Comparison of ENCODE assay signal across 13 cellular contexts in genomic region chr3:39413691-39414420, GRCh38. TPM values are rescaled to one million over a fixed set of nuclear protein-coding genes. Genes with fewer than 3 reads are reported as not detected.
DNase-seq lines count a peak whose midpoint lies in the region; ATAC-seq, FAIRE-seq and TF ChIP-seq lines count a peak whose summit lies in the region.
"Had no signal": no experiment of that assay in that cellular context is flagged by ENCODE, and none has a peak within 500 bp of the region (broad histone marks: within the 10 kb centered on the region; RNA-seq: fewer than 3 reads in every experiment).

No MANE protein-coding gene starts in this region.

- H3K27ac Mint-ChIP-seq in activated naive CD4-positive, alpha-beta T cell treated with anti-CD3 and anti-CD28 coated beads for 36 hours, result peak overlapping the region; percentile 42
- H3K27ac Mint-ChIP-seq in stimulated activated memory B cell treated with anti-CD40 and anti-IgM and Interleukin-4, amounts not matched to agents 10 μg/mL and 1 μg/mL and 100 μg/mL, for 72 hours, result no peak overlapping the region

- TF ChIP-seq POLR2A in H1 (IDR thresholded peaks at IDR 0.05; ENCODE audit: control extremely low read depth in 1 of 2, low read depth in 2 of 2, low read length in 2 of 2), result peak in 1 of 2 experiments; percentile 92; a peak in 2 of 3 replicates

- H3K27ac ChIP-seq in H1 (ENCODE audit: low read depth, low read length), result no peak overlapping the region

- H3K9ac ChIP-seq in H1 (replicated peaks in 1 of 4; ENCODE audit: extremely low read depth in 1 of 4, low read depth in 3 of 4, low read length in 3 of 4), result no peak overlapping the region

- H2AK5ac ChIP-seq in H1 (ENCODE audit: low read depth, low read length), result no peak overlapping the region

- DNase-seq in activated naive CD4-positive, alpha-beta T cell treated with anti-CD3 and anti-CD28 coated beads for 36 hours, result no peak
- DNase-seq in activated naive CD4-positive, alpha-beta T cell treated with Interleukin-2 at 50 U/mL for 16 hours, result no peak
- DNase-seq in H1 (ENCODE audit: low read depth in 1 of 2, low spot score in 2 of 2), result no peak
- DNase-seq in posterior cingulate gyrus, result no peak
- no peak for DNase-seq in NCI-H526 (lab: John Stamatoyannopoulos, UW)
- DNase-seq: GOT3, T-helper 1 cell had no signal

- CTCF ChIA-PET in activated naive CD4-positive, alpha-beta T cell treated with anti-CD3 and anti-CD28 coated beads for 36 hours (lab: Charles Lee), result interaction anchor here (1.2 to 2.1 kb wide), 4 partner anchors 29 to 85 kb away, joined by 3 to 7 read pairs (median 6); no protein-coding TSS in a partner anchor
- CTCF ChIA-PET in H1 (lab: Charles Lee; ENCODE audit: partially characterized antibody), result interaction anchor here (0.5 to 2.7 kb wide), 8 partner anchors 17 to 197 kb away, joined by 3 to 12 read pairs (median 3); no protein-coding TSS in a partner anchor

- no peaks in the 10 kb centered on the region for H3K79me1 ChIP-seq in H1 (ENCODE audit: low read depth, low read length)

- H3K27me3 Mint-ChIP-seq in activated naive CD4-positive, alpha-beta T cell treated with anti-CD3 and anti-CD28 coated beads for 36 hours (ENCODE audit: low read depth), result no peaks in the 10 kb centered on the region
- no peaks in the 10 kb centered on the region for H3K27me3 Mint-ChIP-seq in stimulated activated memory B cell treated with anti-CD40 and anti-IgM and Interleukin-4, amounts not matched to agents 10 μg/mL and 1 μg/mL and 100 μg/mL, for 72 hours

- TF ChIP-seq EP300 in H1 (IDR thresholded peaks at IDR 0.05; ENCODE audit: borderline replicate concordance in 1 of 2, low read depth in 2 of 2, low read length in 2 of 2), result no peak

- WGBS in H1 (ENCODE audit: extremely low coverage in 1 of 2, insufficient coverage in 1 of 2, insufficient read length in 1 of 2, insufficient replicate concordance in 2 of 2, low coverage in 1 of 2, low lambda C conversion rate in 2 of 2, missing lambda C conversion rate in 1 of 2), 2 experiments, result 94% methylated on average over 6 of the region's 6 CpGs; no CpG with 5 or more reads in 1 of the 2 experiments

- H3K9me3 Mint-ChIP-seq in activated naive CD4-positive, alpha-beta T cell treated with anti-CD3 and anti-CD28 coated beads for 36 hours, result no peaks in the 10 kb centered on the region
- no peaks in the 10 kb centered on the region for H3K9me3 Mint-ChIP-seq in stimulated activated memory B cell treated with anti-CD40 and anti-IgM and Interleukin-4, amounts not matched to agents 10 μg/mL and 1 μg/mL and 100 μg/mL, for 72 hours

- peaks cover 16 to 17% of the 10 kb centered on the region in 2 experiments for H4K20me1 ChIP-seq in H1 (replicated peaks in 1 of 2; ENCODE audit: control insufficient read depth in 1 of 2, insufficient read depth in 2 of 2, low read length in 2 of 2)

- peaks cover 0 to 15% of the 10 kb centered on the region in 2 experiments; a peak in 2 of 4 replicates for H3K79me2 ChIP-seq in H1 (ENCODE audit: control insufficient read depth in 1 of 2, insufficient read depth in 2 of 2, low read length in 2 of 2)

- H2BK120ac ChIP-seq in H1 (replicated peaks; ENCODE audit: low read depth, low read length), result no peak overlapping the region

- H3K4me1 ChIP-seq in H1 (replicated peaks in 1 of 4; ENCODE audit: control insufficient read depth in 3 of 4, insufficient read depth in 4 of 4, low read length in 3 of 4), result no peaks in the 10 kb centered on the region; a peak in 3 of 7 replicates

- no peak overlapping the region for H2BK20ac ChIP-seq in H1 (ENCODE audit: low read length)

- peaks cover 28 to 59% (median 46%) of the 10 kb centered on the region in 4 experiments for H3K36me3 ChIP-seq in H1 (ENCODE audit: control insufficient read depth in 2 of 4, insufficient read depth in 4 of 4, low read length in 3 of 4)

- peaks cover 41% of the 10 kb centered on the region for H3K36me3 Mint-ChIP-seq in activated naive CD4-positive, alpha-beta T cell treated with anti-CD3 and anti-CD28 coated beads for 36 hours (ENCODE audit: low read depth)
- peaks cover 57% of the 10 kb centered on the region for H3K36me3 Mint-ChIP-seq in stimulated activated memory B cell treated with anti-CD40 and anti-IgM and Interleukin-4, amounts not matched to agents 10 μg/mL and 1 μg/mL and 100 μg/mL, for 72 hours

- intact Hi-C loops in activated naive CD4-positive, alpha-beta T cell treated with anti-CD3 and anti-CD28 coated beads for 36 hours (cut with micrococcal nuclease), result no loop called here
- intact Hi-C loops in posterior cingulate gyrus (cut with DNase I), result no loop called here

- peak; percentile 8 for ATAC-seq in stimulated activated memory B cell treated with anti-CD40 and anti-IgM and Interleukin-4, amounts not matched to agents 10 μg/mL and 1 μg/mL and 100 μg/mL, for 72 hours
- ATAC-seq in HG03460 (IDR thresholded peaks at IDR 0.05; ENCODE audit: unreplicated experiment), result no peak

- TF ChIP-seq CTCF in H1 (IDR thresholded peaks at IDR 0.05; ENCODE audit: control extremely low read depth in 1 of 3, insufficient read depth in 1 of 3, low read depth in 1 of 3, low read length in 3 of 3), result no peak

- no peak overlapping the region for H2BK15ac ChIP-seq in H1 (ENCODE audit: low read length)

- H3K23me2 ChIP-seq in H1 (ENCODE audit: low read depth, low read length), result no peaks in the 10 kb centered on the region

- no peak overlapping the region for H3K23ac ChIP-seq in H1 (ENCODE audit: insufficient read length)

- no peak overlapping the region for H4K8ac ChIP-seq in H1 (ENCODE audit: extremely low read depth, insufficient read depth, low read length)

- no peak overlapping the region for H3K4me2 ChIP-seq in H1 (ENCODE audit: insufficient read depth in 1 of 2, low read depth in 2 of 2, low read length in 2 of 2)
- H3K4me2 ChIP-seq: BLaER1 treated with 17β-estradiol and CSF1 and Interleukin-3, amounts not matched to agents 10 nM and 100 nM had no signal

- H3K14ac ChIP-seq in H1 (ENCODE audit: insufficient read length), result no peak overlapping the region

- H3K18ac ChIP-seq in H1 (ENCODE audit: extremely low read depth, low read length), result no peak overlapping the region

- H3K4me3 ChIP-seq in H1 (ENCODE audit: extremely low read depth in 1 of 4, insufficient read depth in 2 of 4, low read depth in 3 of 4, low read length in 4 of 4), result no peak overlapping the region
- H3K4me3 ChIP-seq: BLaER1 treated with 17β-estradiol and CSF1 and Interleukin-3, amounts not matched to agents 10 nM and 100 nM had no signal

- no peak overlapping the region for H3K4ac ChIP-seq in H1 (replicated peaks; ENCODE audit: insufficient read length, low read depth, low read length)

- no peak for TF ChIP-seq RAD21 in H1 (IDR thresholded peaks at IDR 0.05 in 1 of 2, conservative IDR thresholded peaks at IDR 0.05 in 1 of 2; ENCODE audit: low read depth in 2 of 2, low read length in 2 of 2)

- no peaks in the 10 kb centered on the region for H3K9me3 ChIP-seq in H1 (ENCODE audit: insufficient read depth in 2 of 2, low read depth in 1 of 2, low read length in 1 of 2)
- H3K9me3 ChIP-seq: BLaER1 treated with 17β-estradiol and CSF1 and Interleukin-3, amounts not matched to agents 10 nM and 100 nM had no signal

- no peak overlapping the region for H2AFZ ChIP-seq in H1 (ENCODE audit: low read length)

- H2BK5ac ChIP-seq in H1 (ENCODE audit: low read depth, low read length), result no peak overlapping the region

- H4K5ac ChIP-seq in H1 (ENCODE audit: insufficient read length, low read depth, low read length), result no peak overlapping the region

- POLR2A ChIA-PET in H1 (lab: Charles Lee; ENCODE audit: partially characterized antibody), result interaction anchor here (0.6 to 18.6 kb wide), 21 partner anchors 8 to 896 kb away, joined by 3 to 771 read pairs (median 4); partner anchors contain the start of genes EIF1B, RPSA and SLC25A38

- H3K27me3 ChIP-seq in H1 (replicated peaks in 1 of 4; ENCODE audit: control insufficient read depth in 3 of 4, extremely low read depth in 1 of 4, insufficient read depth in 3 of 4, low read length in 3 of 4), result no peaks in the 10 kb centered on the region
- H3K27me3 ChIP-seq: BLaER1 treated with 17β-estradiol and CSF1 and Interleukin-3, amounts not matched to agents 10 nM and 100 nM had no signal

- no peak for FAIRE-seq in H1 (lab: Jason Lieb, UNC)

- H3K4me3 Mint-ChIP-seq in activated naive CD4-positive, alpha-beta T cell treated with anti-CD3 and anti-CD28 coated beads for 36 hours, result peak overlapping the region; percentile 30
- H3K4me3 Mint-ChIP-seq in stimulated activated memory B cell treated with anti-CD40 and anti-IgM and Interleukin-4, amounts not matched to agents 10 μg/mL and 1 μg/mL and 100 μg/mL, for 72 hours, result no peak overlapping the region

- no peak overlapping the region for H2BK12ac ChIP-seq in H1 (ENCODE audit: low read depth, low read length)

- no peak overlapping the region for H4K91ac ChIP-seq in H1 (replicated peaks; ENCODE audit: insufficient read length, low read length)

- H3K4me1 Mint-ChIP-seq in activated naive CD4-positive, alpha-beta T cell treated with anti-CD3 and anti-CD28 coated beads for 36 hours (ENCODE audit: low read depth), result peaks cover 24% of the 10 kb centered on the region
- H3K4me1 Mint-ChIP-seq in stimulated activated memory B cell treated with anti-CD40 and anti-IgM and Interleukin-4, amounts not matched to agents 10 μg/mL and 1 μg/mL and 100 μg/mL, for 72 hours, result peaks cover 37% of the 10 kb centered on the region

- no peak overlapping the region for H3K56ac ChIP-seq in H1 (replicated peaks; ENCODE audit: insufficient read length, low read depth, low read length)

RNA-seq across cellular contexts. Expression of gene RPSA, which starts 7.3 kb away (rescaled TPM):
- 1,000 to 10,000 TPM; 3,309 to 3,414 TPM for total RNA-seq in activated naive CD4-positive, alpha-beta T cell treated with anti-CD3 and anti-CD28 coated beads for 36 hours
- polyA plus RNA-seq in PFSK-1 (2012; ENCODE audit: insufficient read length, low read depth), result 1,501 TPM
- total RNA-seq in H1 (2021; fragmentation: NEBNext Ultra II Directional; extraction: Animal tissue kit (Norgen Biotek cat#: 25700)), result 2,661 and 2,701 TPM in 2 replicates
- 6,179 and 7,468 TPM in 2 replicates for polyA plus RNA-seq in H1 (2011; rRNA removed)
- polyA plus RNA-seq in H1 (2011; cell fraction: cytosol; rRNA removed), result 5,894 TPM
- polyA plus RNA-seq in H1 (2011; cell fraction: nucleus; rRNA removed), result 4,842 TPM
- 3,669 to 3,863 TPM (median 3,701 TPM) in 4 replicates for polyA plus RNA-seq in H1 (2012, experiment 1 of 2)
- polyA plus RNA-seq in H1 (2012, experiment 2 of 2), result 4,373 TPM
- polyA plus RNA-seq in H1 (2013, experiment 1 of 2), result 2,392 TPM
- 2,410 TPM for polyA plus RNA-seq in H1 (2013, experiment 2 of 2)
- 2,760 and 3,109 TPM in 2 replicates for polyA minus RNA-seq in H1 (2011; rRNA and poly(A)+ RNA removed)
- polyA minus RNA-seq in H1 (2011; cell fraction: cytosol; rRNA and poly(A)+ RNA removed), result 967 TPM
- polyA minus RNA-seq in H1 (2011; cell fraction: nucleus; rRNA and poly(A)+ RNA removed), result 1,051 TPM

RNA-seq across cellular contexts. Expression of gene SLC25A38, which starts 30.7 kb away (rescaled TPM):
- total RNA-seq in activated naive CD4-positive, alpha-beta T cell treated with anti-CD3 and anti-CD28 coated beads for 36 hours, result 10 to 100 TPM; 20.9 to 21.0 TPM
- polyA plus RNA-seq in PFSK-1 (2012; ENCODE audit: insufficient read length, low read depth), result 23.1 TPM
- total RNA-seq in H1 (2021; fragmentation: NEBNext Ultra II Directional; extraction: Animal tissue kit (Norgen Biotek cat#: 25700)), result 37.3 and 41.2 TPM in 2 replicates
- polyA plus RNA-seq in H1 (2011; rRNA removed), result 45.8 and 49.9 TPM in 2 replicates
- polyA plus RNA-seq in H1 (2011; cell fraction: cytosol; rRNA removed), result 47.5 TPM
- 61.3 TPM for polyA plus RNA-seq in H1 (2011; cell fraction: nucleus; rRNA removed)
- 39.7 to 42.3 TPM (median 40.9 TPM) in 4 replicates for polyA plus RNA-seq in H1 (2012, experiment 1 of 2)
- polyA plus RNA-seq in H1 (2012, experiment 2 of 2), result 52.9 TPM
- 30.1 TPM for polyA plus RNA-seq in H1 (2013, experiment 1 of 2)
- polyA plus RNA-seq in H1 (2013, experiment 2 of 2), result 28.8 TPM
- polyA minus RNA-seq in H1 (2011; rRNA and poly(A)+ RNA removed), result 54.0 and 57.1 TPM in 2 replicates
- polyA minus RNA-seq in H1 (2011; cell fraction: cytosol; rRNA and poly(A)+ RNA removed), result 33.5 TPM
- polyA minus RNA-seq in H1 (2011; cell fraction: nucleus; rRNA and poly(A)+ RNA removed), result 26.5 TPM

RNA-seq across cellular contexts. Expression of gene MOBP, which starts 53.6 kb away (rescaled TPM):
- not detected for total RNA-seq in activated naive CD4-positive, alpha-beta T cell treated with anti-CD3 and anti-CD28 coated beads for 36 hours
- polyA plus RNA-seq in PFSK-1 (2012; ENCODE audit: insufficient read length, low read depth), result not detected
- total RNA-seq in H1 (2021; fragmentation: NEBNext Ultra II Directional; extraction: Animal tissue kit (Norgen Biotek cat#: 25700)), result 0.10 and 0.50 TPM in 2 replicates
- 0.06 and 0.24 TPM in 2 replicates for polyA plus RNA-seq in H1 (2011; rRNA removed)
- polyA plus RNA-seq in H1 (2011; cell fraction: cytosol; rRNA removed), result 0.03 TPM
- 0.10 TPM for polyA plus RNA-seq in H1 (2011; cell fraction: nucleus; rRNA removed)
- polyA plus RNA-seq in H1 (2012, experiment 1 of 2), result 0.09 to 0.11 TPM in 2 of 4 replicates, not detected in the others
- polyA plus RNA-seq in H1 (2012, experiment 2 of 2), result not detected
- 0.08 TPM for polyA plus RNA-seq in H1 (2013, experiment 1 of 2)
- 0.17 TPM for polyA plus RNA-seq in H1 (2013, experiment 2 of 2)
- polyA minus RNA-seq in H1 (2011; rRNA and poly(A)+ RNA removed), result not detected in 2 replicates
- not detected for polyA minus RNA-seq in H1 (2011; cell fraction: cytosol; rRNA and poly(A)+ RNA removed)
- not detected for polyA minus RNA-seq in H1 (2011; cell fraction: nucleus; rRNA and poly(A)+ RNA removed)
- total RNA-seq: fibroblast of lung, subcutaneous adipose tissue had no signal
- polyA plus RNA-seq: fibroblast of lung had no signal
